ENCODE assay signal across 14 cellular contexts in the genomic region with DNA sequence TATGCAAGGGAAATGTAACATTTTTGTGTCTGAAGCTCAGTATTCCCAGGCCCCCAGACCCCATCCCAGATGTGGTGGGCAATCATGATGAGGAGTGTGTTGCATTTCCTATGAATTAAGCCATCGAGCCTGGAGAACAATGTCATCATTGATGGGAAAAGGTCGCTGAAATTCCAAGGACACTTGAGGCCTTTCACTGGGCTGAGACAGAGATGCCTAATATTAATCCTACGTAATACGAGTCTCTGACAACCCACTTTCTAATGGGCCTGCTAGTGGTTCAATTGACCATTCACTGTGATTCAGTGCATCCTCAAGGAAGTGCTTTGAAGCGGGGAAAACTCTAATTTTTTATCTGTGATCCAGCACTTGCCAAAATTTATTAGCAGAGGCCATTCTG.
A peak's percentile ranks its signal among the peaks of the same experiment; 100 is the strongest.
DNase-seq lines count a peak whose midpoint lies in the region; ATAC-seq and TF ChIP-seq lines count a peak whose summit lies in the region.
"Had no signal": no experiment of that assay in that cellular context is flagged by ENCODE, and none has a peak within 500 bp of the region (broad histone marks: within the 10 kb centered on the region; RNA-seq: fewer than 3 reads in every experiment).

No MANE protein-coding gene starts in this region.

- H3K4me3 Mint-ChIP-seq in stimulated activated naive CD8-positive, alpha-beta T cell treated with anti-CD3 and anti-CD28 coated beads, Interleukin-15, amount 100 ng/mL, for 72 hours: no peak overlapping the region
- H3K4me3 Mint-ChIP-seq: CD4-positive, alpha-beta memory T cell; H9; IgD-negative memory B cell had no signal

- H3K4me1 ChIP-seq in osteoblast (ENCODE audit: insufficient read depth, low read length): no peaks in the 10 kb centered on the region
- H3K4me1 ChIP-seq: BE2C had no signal

- no peaks in the 10 kb centered on the region for H3K36me3 ChIP-seq in osteoblast (ENCODE audit: insufficient read depth, low read length)
- H3K36me3 ChIP-seq: BE2C had no signal

- H3K27ac ChIP-seq in osteoblast (ENCODE audit: low read depth, low read length): no peak overlapping the region
- H3K27ac ChIP-seq: C4-2B had no signal

- no peaks in the 10 kb centered on the region for H3K4me1 Mint-ChIP-seq in stimulated activated naive CD8-positive, alpha-beta T cell treated with anti-CD3 and anti-CD28 coated beads, Interleukin-15, amount 100 ng/mL, for 72 hours
- H3K4me1 Mint-ChIP-seq: CD4-positive, alpha-beta memory T cell; IgD-negative memory B cell had no signal

- no peak for ATAC-seq in stimulated activated naive CD8-positive, alpha-beta T cell treated with anti-CD3 and anti-CD28 coated beads, Interleukin-15, amount 100 ng/mL, for 72 hours
- ATAC-seq: A549 had no signal

- peaks cover 0 to 4% of the 10 kb centered on the region in 2 donors for H3K9me3 Mint-ChIP-seq in stimulated activated naive CD8-positive, alpha-beta T cell treated with anti-CD3 and anti-CD28 coated beads, Interleukin-15, amount 100 ng/mL, for 72 hours
- H3K9me3 Mint-ChIP-seq: H9, IgD-negative memory B cell had no signal

- no peak overlapping the region for H3K4me3 ChIP-seq in osteoblast (ENCODE audit: insufficient read depth, low read length)
- H3K4me3 ChIP-seq: A549 had no signal

- no peak overlapping the region for H3K4me2 ChIP-seq in osteoblast (ENCODE audit: insufficient read depth, low read length)
- H3K4me2 ChIP-seq: A549 had no signal

- H3K79me2 ChIP-seq in osteoblast (ENCODE audit: insufficient read depth, low read length): no peaks in the 10 kb centered on the region

- peak; percentile 82 for DNase-seq in COLO829 (ENCODE audit: low spot score)
- peak; percentile 26 for DNase-seq in DMS79 (lab: John Stamatoyannopoulos, UW)
- peak; percentile 11 for DNase-seq in RPMI7951 (ENCODE audit: low read depth)
- peak; percentile 19 for DNase-seq in osteoblast (ENCODE audit: insufficient read length, low spot score, missing footprints)
- no peak for DNase-seq in stimulated activated naive CD8-positive, alpha-beta T cell treated with anti-CD3 and anti-CD28 coated beads, Interleukin-15, amount 100 ng/mL, for 72 hours
- no peak for DNase-seq in stimulated activated CD4-positive, alpha-beta T cell treated with anti-CD3 and anti-CD28 coated beads, Interleukin-2, amount 100 ng/mL, for 24 hours
- DNase-seq: BE2C; CD4-positive, alpha-beta memory T cell; COR-L47; GOT3; H9 had no signal

- no peak for TF ChIP-seq CTCF in osteoblast (IDR thresholded peaks at IDR 0.05; ENCODE audit: extremely low read depth, low read depth, low read length)

- no peaks in the 10 kb centered on the region for H3K27me3 ChIP-seq in osteoblast (ENCODE audit: insufficient read depth, low read length)
- H3K27me3 ChIP-seq: BE2C had no signal

- H3K27me3 Mint-ChIP-seq in stimulated activated naive CD8-positive, alpha-beta T cell treated with anti-CD3 and anti-CD28 coated beads, Interleukin-15, amount 100 ng/mL, for 72 hours: no peaks in the 10 kb centered on the region
- H3K27me3 Mint-ChIP-seq: IgD-negative memory B cell had no signal

- no peaks in the 10 kb centered on the region for H3K9me3 ChIP-seq in osteoblast (ENCODE audit: low read depth, low read length)
- H3K9me3 ChIP-seq: A549, BE2C had no signal

- H4K20me1 ChIP-seq in osteoblast (ENCODE audit: insufficient read depth, low read length): no peaks in the 10 kb centered on the region

- no peak overlapping the region for H3K27ac Mint-ChIP-seq in stimulated activated naive CD8-positive, alpha-beta T cell treated with anti-CD3 and anti-CD28 coated beads, Interleukin-15, amount 100 ng/mL, for 72 hours
- H3K27ac Mint-ChIP-seq: CD4-positive, alpha-beta memory T cell; IgD-negative memory B cell had no signal

- H2AFZ ChIP-seq in osteoblast (ENCODE audit: low read length): no peak overlapping the region

Comparison
In these comparisons a context has a peak if more than half of its experiments do, and no peak if none do; other contexts are left out.
1. DNase-seq: peak in COLO829 (single experiment), DMS79 (single experiment), RPMI7951 (single experiment) and osteoblast (single experiment); none in stimulated activated naive CD8-positive, alpha-beta T cell treated with anti-CD3 and anti-CD28 coated beads, Interleukin-15, amount 100 ng/mL, for 72 hours (0 of 2) and stimulated activated CD4-positive, alpha-beta T cell treated with anti-CD3 and anti-CD28 coated beads, Interleukin-2, amount 100 ng/mL, for 24 hours (0 of 2).